In genomic region chr2:1249897-1250687, GRCh38 we compare ENCODE assay signal across 22 cellular contexts.
"Had no signal": no experiment of that assay in that cellular context is flagged by ENCODE, and none has a peak within 500 bp of the region (broad histone marks: within the 10 kb centered on the region; RNA-seq: fewer than 3 reads in every experiment).

No MANE protein-coding gene starts in this region.

- FAIRE-seq: endometrium had no signal

- H3K27ac Mint-ChIP-seq: activated naive CD4-positive, alpha-beta T cell treated with anti-CD3 and anti-CD28 coated beads, Interleukin-2, amount 10 ng/mL, durations not matched to agents 7 days and 5 days; activated naive CD8-positive, alpha-beta T cell treated with anti-CD3 and anti-CD28 coated beads, Interleukin-2, amount 50 U/mL, for 24 hours; brain; dendritic cell treated with granulocyte-macrophage colony-stimulating factor and Interleukin-4, amounts not matched to agents 40 ng/mL and 50 ng/mL, for 4 days; progenitor cell of endocrine pancreas; stimulated activated memory B cell treated with anti-CD40 and anti-IgM and Interleukin-4, amounts not matched to agents 10 μg/mL and 1 μg/mL and 100 μg/mL, for 72 hours; T-helper 1 cell treated with Interleukin-12 subunit alpha and Interleukin-12 subunit beta and Interleukin-4 antibody, amounts not matched to agents 30 μg/mL and 1 μg/mL, for 36 hours had no signal

- H3K4me3 ChIP-seq: lung had no signal

- H3K4me1 Mint-ChIP-seq: brain; stimulated activated memory B cell treated with anti-CD40 and anti-IgM and Interleukin-4, amounts not matched to agents 10 μg/mL and 1 μg/mL and 100 μg/mL, for 72 hours had no signal

- H3K9me3 Mint-ChIP-seq: activated naive CD4-positive, alpha-beta T cell treated with anti-CD3 and anti-CD28 coated beads, Interleukin-2, amount 10 ng/mL, durations not matched to agents 7 days and 5 days; activated naive CD8-positive, alpha-beta T cell treated with anti-CD3 and anti-CD28 coated beads, Interleukin-2, amount 50 U/mL, for 24 hours; activated T-cell treated with anti-CD3 and anti-CD28 coated beads, Interleukin-2, amount 50 U/mL, for 4 hours; naive thymus-derived CD8-positive, alpha-beta T cell; stimulated activated memory B cell treated with anti-CD40 and anti-IgM and Interleukin-4, amounts not matched to agents 10 μg/mL and 1 μg/mL and 100 μg/mL, for 72 hours; T-helper 1 cell treated with Interleukin-12 subunit alpha and Interleukin-12 subunit beta and Interleukin-4 antibody, amounts not matched to agents 30 μg/mL and 1 μg/mL, for 36 hours had no signal

- H3K4me3 Mint-ChIP-seq: activated naive CD4-positive, alpha-beta T cell treated with anti-CD3 and anti-CD28 coated beads, Interleukin-2, amount 10 ng/mL, durations not matched to agents 7 days and 5 days; activated naive CD8-positive, alpha-beta T cell treated with anti-CD3 and anti-CD28 coated beads, Interleukin-2, amount 50 U/mL, for 24 hours; activated T-cell treated with anti-CD3 and anti-CD28 coated beads, Interleukin-2, amount 50 U/mL, for 4 hours; brain; dendritic cell treated with granulocyte-macrophage colony-stimulating factor and Interleukin-4, amounts not matched to agents 40 ng/mL and 50 ng/mL, for 4 days; naive thymus-derived CD8-positive, alpha-beta T cell; stimulated activated memory B cell treated with anti-CD40 and anti-IgM and Interleukin-4, amounts not matched to agents 10 μg/mL and 1 μg/mL and 100 μg/mL, for 72 hours; T-helper 1 cell treated with Interleukin-12 subunit alpha and Interleukin-12 subunit beta and Interleukin-4 antibody, amounts not matched to agents 30 μg/mL and 1 μg/mL, for 36 hours had no signal

- DNase-seq: activated CD4-positive, alpha-beta T cell treated with anti-CD3 and anti-CD28 coated beads, Interleukin-2, amount 50 U/mL, for 1 hour; activated CD8-positive, alpha-beta memory T cell treated with anti-CD3 and anti-CD28 coated beads for 24 hours; activated CD8-positive, alpha-beta memory T cell treated with anti-CD3 and anti-CD28 coated beads, Interleukin-2, amount 50 U/mL, for 4 hours; activated effector memory CD4-positive, alpha-beta T cell treated with Interleukin-2 at 50 U/mL for 16 hours; activated naive CD4-positive, alpha-beta T cell treated with anti-CD3 and anti-CD28 coated beads, Interleukin-2, amount 10 ng/mL, durations not matched to agents 7 days and 5 days; activated naive CD8-positive, alpha-beta T cell treated with anti-CD3 and anti-CD28 coated beads, Interleukin-2, amount 50 U/mL, for 24 hours; activated T-cell treated with anti-CD3 and anti-CD28 coated beads, Interleukin-2, amount 50 U/mL, for 4 hours; caudate nucleus; effector CD4-positive, alpha-beta T cell; foreskin fibroblast; naive thymus-derived CD8-positive, alpha-beta T cell; stimulated activated CD4-positive, alpha-beta T cell treated with anti-CD3 and anti-CD28 coated beads, Interleukin-2, amount 100 ng/mL, for 24 hours; trophoblast cell had no signal

- ATAC-seq: activated CD4-positive, CD25-positive, alpha-beta regulatory T cell treated with anti-CD3 and anti-CD28 coated beads, Interleukin-2, amount 50 U/mL, for 24 hours; activated naive CD8-positive, alpha-beta T cell treated with anti-CD3 and anti-CD28 coated beads, Interleukin-2, amount 50 U/mL, for 24 hours; activated T-cell treated with anti-CD3 and anti-CD28 coated beads, Interleukin-2, amount 50 U/mL, for 4 hours; left lobe of liver; naive thymus-derived CD8-positive, alpha-beta T cell; stimulated activated memory B cell treated with anti-CD40 and anti-IgM and Interleukin-4, amounts not matched to agents 10 μg/mL and 1 μg/mL and 100 μg/mL, for 72 hours had no signal

- H3K27me3 Mint-ChIP-seq: stimulated activated memory B cell treated with anti-CD40 and anti-IgM and Interleukin-4, amounts not matched to agents 10 μg/mL and 1 μg/mL and 100 μg/mL, for 72 hours had no signal

- H3K36me3 Mint-ChIP-seq: activated naive CD4-positive, alpha-beta T cell treated with anti-CD3 and anti-CD28 coated beads, Interleukin-2, amount 10 ng/mL, durations not matched to agents 7 days and 5 days; brain; stimulated activated memory B cell treated with anti-CD40 and anti-IgM and Interleukin-4, amounts not matched to agents 10 μg/mL and 1 μg/mL and 100 μg/mL, for 72 hours had no signal
